16 cellular contexts compared by ENCODE assay signal in the genomic region with DNA sequence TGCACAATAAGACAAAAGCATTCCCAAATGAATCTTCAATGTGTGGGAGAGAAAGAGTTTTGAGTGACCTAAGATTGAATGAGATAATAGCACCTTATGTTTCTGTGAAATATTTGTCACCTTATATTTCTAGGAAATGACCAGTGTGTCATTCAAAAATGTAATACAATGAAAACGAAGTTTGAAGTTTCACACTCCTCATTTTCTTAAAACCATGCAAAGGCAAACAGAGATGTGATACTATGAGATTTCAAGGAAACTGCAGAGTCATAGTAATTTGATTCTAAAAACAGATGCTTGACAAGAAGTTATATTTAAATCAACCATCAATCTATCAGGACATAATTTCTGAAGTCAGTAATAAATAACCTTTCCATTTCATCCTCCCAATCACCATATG. TPM values are rescaled to one million over a fixed set of nuclear protein-coding genes. Genes with fewer than 3 reads are reported as not detected.
DNase-seq lines count a peak whose midpoint lies in the region; ATAC-seq and TF ChIP-seq lines count a peak whose summit lies in the region.
"Had no signal": no experiment of that assay in that cellular context is flagged by ENCODE, and none has a peak within 500 bp of the region (broad histone marks: within the 10 kb centered on the region; RNA-seq: fewer than 3 reads in every experiment).

No MANE protein-coding gene starts in this region.

- no peaks in the 10 kb centered on the region for H3K9me3 ChIP-seq in OCI-LY7 (ENCODE audit: low read length)

- intact Hi-C loops in OCI-LY7 (cut with micrococcal nuclease; ENCODE audit: unreplicated experiment) = no loop called here

- POLR2A ChIA-PET in OCI-LY7 (lab: Charles Lee) = interaction anchor here (0.7 to 0.9 kb wide), 2 partner anchors 11 to 724 kb away, joined by 3 to 5 read pairs; no protein-coding TSS in a partner anchor

- no peak overlapping the region for H3K4me2 ChIP-seq in OCI-LY7 (ENCODE audit: low read length)

- peak overlapping the region; percentile 20 for H3K27ac Mint-ChIP-seq in activated naive CD4-positive, alpha-beta T cell treated with anti-CD3 and anti-CD28 coated beads, Interleukin-2, amount 50 U/mL, for 24 hours
- no peak overlapping the region for H3K27ac Mint-ChIP-seq in activated naive CD4-positive, alpha-beta T cell treated with anti-CD3 and anti-CD28 coated beads, Interleukin-2, amount 10 ng/mL, durations not matched to agents 7 days and 5 days
- H3K27ac Mint-ChIP-seq: B cell; CD4-positive, alpha-beta T cell; HFFc6 had no signal

- H2AFZ ChIP-seq in OCI-LY7 (ENCODE audit: low read length) = peak overlapping the region; percentile 43; the same call in 1 of the 2 replicates

- no peaks in the 10 kb centered on the region for H3K9me3 Mint-ChIP-seq in activated naive CD4-positive, alpha-beta T cell treated with anti-CD3 and anti-CD28 coated beads, Interleukin-2, amount 50 U/mL, for 24 hours
- no peaks in the 10 kb centered on the region for H3K9me3 Mint-ChIP-seq in activated naive CD4-positive, alpha-beta T cell treated with anti-CD3 and anti-CD28 coated beads, Interleukin-2, amount 10 ng/mL, durations not matched to agents 7 days and 5 days
- H3K9me3 Mint-ChIP-seq: CD4-positive, alpha-beta T cell; HFFc6 had no signal

- no peak overlapping the region for H3K4me3 Mint-ChIP-seq in activated naive CD4-positive, alpha-beta T cell treated with anti-CD3 and anti-CD28 coated beads, Interleukin-2, amount 50 U/mL, for 24 hours
- H3K4me3 Mint-ChIP-seq in activated naive CD4-positive, alpha-beta T cell treated with anti-CD3 and anti-CD28 coated beads, Interleukin-2, amount 10 ng/mL, durations not matched to agents 7 days and 5 days = no peak overlapping the region
- H3K4me3 Mint-ChIP-seq: B cell; CD4-positive, alpha-beta T cell; HFFc6 had no signal

- no peak for TF ChIP-seq CTCF in OCI-LY7 (conservative IDR thresholded peaks at IDR 0.05; ENCODE audit: low read length)

- H3K9me2 ChIP-seq in OCI-LY7 (ENCODE audit: insufficient read depth, low read length) = no peaks in the 10 kb centered on the region

- H3K4me3 ChIP-seq in OCI-LY7 (ENCODE audit: low read depth, low read length, poor library complexity, severe bottlenecking) = no peak overlapping the region

- no peak overlapping the region for H3K27ac ChIP-seq in OCI-LY7 (ENCODE audit: low read depth, low read length, poor library complexity, severe bottlenecking)

- no peaks in the 10 kb centered on the region for H3K27me3 Mint-ChIP-seq in activated naive CD4-positive, alpha-beta T cell treated with anti-CD3 and anti-CD28 coated beads, Interleukin-2, amount 50 U/mL, for 24 hours
- H3K27me3 Mint-ChIP-seq in activated naive CD4-positive, alpha-beta T cell treated with anti-CD3 and anti-CD28 coated beads, Interleukin-2, amount 10 ng/mL, durations not matched to agents 7 days and 5 days = no peaks in the 10 kb centered on the region
- H3K27me3 Mint-ChIP-seq: B cell; CD4-positive, alpha-beta T cell had no signal

- no peaks in the 10 kb centered on the region for H3K4me1 ChIP-seq in OCI-LY7 (ENCODE audit: insufficient read depth, low read length, poor library complexity, severe bottlenecking)

- H3K36me3 ChIP-seq in OCI-LY7 (ENCODE audit: insufficient read depth, low read length) = no peaks in the 10 kb centered on the region

- BruUV-seq in OCI-LY7 (replicated peaks; lab: Mats Ljungman, UMichigan) = no TSS peak

- DNase-seq in activated naive CD4-positive, alpha-beta T cell treated with anti-CD3 and anti-CD28 coated beads, Interleukin-2, amount 10 ng/mL, durations not matched to agents 7 days and 5 days = no peak
- DNase-seq in OCI-LY7 (ENCODE audit: low spot score) (no peak), myocyte (ENCODE audit: low read depth) (peak; percentile 30), NCI-H2196 (lab: John Stamatoyannopoulos, UW; ENCODE audit: unreplicated experiment) (no peak), hepatic stellate cell (ENCODE audit: low spot score) (no peak)
- DNase-seq: CD4-positive, alpha-beta T cell; DMS 273 treated with DMSO at 0.1 percent for 48 hours; GOT3; HFFc6; NCI-H1417 treated with DMSO at 0.1 percent for 48 hours; NCI-H2081; NCI-H526; NK-92 treated with Interleukin-12 subunit alpha and Interleukin-12 subunit beta, amount 100 ng/mL, for 24 hours had no signal

- H3K4me1 Mint-ChIP-seq in activated naive CD4-positive, alpha-beta T cell treated with anti-CD3 and anti-CD28 coated beads, Interleukin-2, amount 50 U/mL, for 24 hours = no peaks in the 10 kb centered on the region
- peaks cover 9% of the 10 kb centered on the region for H3K4me1 Mint-ChIP-seq in activated naive CD4-positive, alpha-beta T cell treated with anti-CD3 and anti-CD28 coated beads, Interleukin-2, amount 10 ng/mL, durations not matched to agents 7 days and 5 days
- H3K4me1 Mint-ChIP-seq: B cell had no signal

- H3K79me2 ChIP-seq in OCI-LY7 (ENCODE audit: insufficient read depth, low read depth, low read length) = no peaks in the 10 kb centered on the region

- H4K20me1 ChIP-seq in OCI-LY7 (ENCODE audit: insufficient read depth, low read length) = no peaks in the 10 kb centered on the region

- CTCF ChIA-PET in activated naive CD4-positive, alpha-beta T cell treated with anti-CD3 and anti-CD28 coated beads, Interleukin-2, amount 10 ng/mL, durations not matched to agents 7 days and 5 days (lab: Charles Lee) = no interaction called here
- CTCF ChIA-PET in OCI-LY7 (lab: Charles Lee; ENCODE audit: unreplicated experiment) = no interaction called here

- no peaks in the 10 kb centered on the region for H3K36me3 Mint-ChIP-seq in activated naive CD4-positive, alpha-beta T cell treated with anti-CD3 and anti-CD28 coated beads, Interleukin-2, amount 50 U/mL, for 24 hours
- H3K36me3 Mint-ChIP-seq in activated naive CD4-positive, alpha-beta T cell treated with anti-CD3 and anti-CD28 coated beads, Interleukin-2, amount 10 ng/mL, durations not matched to agents 7 days and 5 days = no peaks in the 10 kb centered on the region

- ATAC-seq in GM18870 (IDR thresholded peaks at IDR 0.05; ENCODE audit: unreplicated experiment) = no peak

RNA-seq across cellular contexts. Expression of gene ABCA1, which starts 13.6 kb away (rescaled TPM):
- total RNA-seq in OCI-LY7 (2014; rRNA removed; shearing (Covaris generic)) = 8.0 and 10.1 TPM in 2 replicates
- total RNA-seq in OCI-LY7 (2022) (14.0 and 18.9 TPM in 2 replicates), myocyte (23.7 and 42.3 TPM in 2 replicates)
- polyA plus RNA-seq in myocyte (2012) = 6.9 TPM
